ENCODE assay signal across 11 cellular contexts in the genomic region with DNA sequence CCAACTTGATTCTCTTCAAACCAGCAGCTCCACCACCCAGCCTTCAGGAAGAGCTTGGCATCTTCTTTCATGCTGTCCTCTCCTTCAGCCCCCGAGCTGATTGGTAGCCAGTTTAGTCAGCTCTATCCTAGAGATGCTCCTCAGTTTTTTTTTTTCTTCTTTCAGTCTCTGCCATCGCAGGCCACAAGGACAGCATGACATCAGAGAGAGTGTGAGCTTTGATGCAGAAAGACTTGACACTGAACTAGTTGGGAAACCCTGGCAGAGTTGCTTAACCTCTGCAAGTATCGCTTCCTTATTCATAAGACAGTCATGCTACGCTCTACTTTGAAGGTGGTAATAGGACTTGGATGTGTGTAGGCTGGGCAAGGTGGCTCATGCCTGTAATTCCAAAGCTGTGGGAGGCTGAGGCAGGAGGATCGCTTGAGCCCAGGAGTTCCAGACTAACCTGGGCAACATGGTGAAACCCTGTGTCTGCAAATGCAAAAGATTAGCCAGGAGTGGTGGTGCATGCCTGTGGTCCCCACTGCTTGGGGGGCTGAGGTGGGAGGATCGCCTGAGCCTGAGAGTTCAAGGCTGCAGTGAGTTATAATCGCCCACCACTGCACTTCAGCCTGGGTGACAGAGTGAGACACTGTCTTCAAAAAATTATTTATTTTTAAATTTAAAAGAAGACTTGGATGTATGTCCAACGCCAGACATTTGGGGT. TPM values are rescaled to one million over a fixed set of nuclear protein-coding genes. Genes with fewer than 3 reads are reported as not detected.
DNase-seq lines count a peak whose midpoint lies in the region; ATAC-seq and TF ChIP-seq lines count a peak whose summit lies in the region.
"Had no signal": no experiment of that assay in that cellular context is flagged by ENCODE, and none has a peak within 500 bp of the region (broad histone marks: within the 10 kb centered on the region; RNA-seq: fewer than 3 reads in every experiment).

No MANE protein-coding gene starts in this region.

- H3K36me3 Mint-ChIP-seq in CD4-positive, CD25-positive, alpha-beta regulatory T cell = no peaks in the 10 kb centered on the region

- H3K27ac ChIP-seq in CD4-positive, CD25-positive, alpha-beta regulatory T cell (ENCODE audit: insufficient read depth, low read length, poor library complexity, severe bottlenecking) = no peak overlapping the region
- H3K27ac ChIP-seq in heart right ventricle = peak overlapping the region in 2 of 10 donors; percentile 40 to 82

- H3K27me3 Mint-ChIP-seq in CD4-positive, CD25-positive, alpha-beta regulatory T cell = peaks cover 31% of the 10 kb centered on the region

- intact Hi-C loops in heart right ventricle (cut with DNase I) = no loop called here

- TF ChIP-seq CTCF in heart right ventricle (IDR thresholded peaks at IDR 0.05) = no peak

- no peaks in the 10 kb centered on the region for H3K4me1 ChIP-seq in CD4-positive, CD25-positive, alpha-beta regulatory T cell (ENCODE audit: control insufficient read depth, insufficient read depth, low read length, poor library complexity, severe bottlenecking)
- H3K4me1 ChIP-seq in heart right ventricle = peaks cover 0 to 59% (median 0%) of the 10 kb centered on the region in 9 donors

- H3K4me1 Mint-ChIP-seq in CD4-positive, CD25-positive, alpha-beta regulatory T cell = peaks cover 0 to 2% (median under 1%) of the 10 kb centered on the region in 4 donors

- H3K36me3 ChIP-seq in CD4-positive, CD25-positive, alpha-beta regulatory T cell (ENCODE audit: control insufficient read depth, insufficient read depth, low read length) = no peaks in the 10 kb centered on the region
- H3K36me3 ChIP-seq in heart right ventricle = no peaks in the 10 kb centered on the region

- H3K4me3 Mint-ChIP-seq in CD4-positive, CD25-positive, alpha-beta regulatory T cell = no peak overlapping the region
- H3K4me3 Mint-ChIP-seq: central memory CD8-positive, alpha-beta T cell had no signal

- H3K4me3 ChIP-seq in CD4-positive, CD25-positive, alpha-beta regulatory T cell (ENCODE audit: low read depth, low read length) = no peak overlapping the region
- H3K4me3 ChIP-seq in heart right ventricle = no peak overlapping the region

- H3K9me3 ChIP-seq in CD4-positive, CD25-positive, alpha-beta regulatory T cell (ENCODE audit: control insufficient read depth in 2 of 2, low read length in 2 of 2) = no peaks in the 10 kb centered on the region
- peaks cover 0 to 1% (median 0%) of the 10 kb centered on the region in 11 donors for H3K9me3 ChIP-seq in heart right ventricle

- peak; percentile 45 for ATAC-seq in CD4-positive, CD25-positive, alpha-beta regulatory T cell (ENCODE audit: low read depth in 2 of 2)
- ATAC-seq in GM21360 (IDR thresholded peaks at IDR 0.05; ENCODE audit: unreplicated experiment) (peak; percentile 83), HG03520 (IDR thresholded peaks at IDR 0.05; ENCODE audit: unreplicated experiment) (peak; percentile 75), heart right ventricle (peak in 6 of 8 donors; percentile 24 to 68 (median 48))

- no peak overlapping the region for H3K27ac Mint-ChIP-seq in CD4-positive, CD25-positive, alpha-beta regulatory T cell

- DNase-seq in CD4-positive, CD25-positive, alpha-beta regulatory T cell = no peak
- DNase-seq in heart right ventricle (peak in 1 of 2 donors; percentile 34), NCI-H82 treated with DMSO at 0.1 percent for 48 hours (lab: John Stamatoyannopoulos, UW; ENCODE audit: unreplicated experiment) (no peak), activated gamma-delta T cell treated with Interleukin-2 at 50 U/mL for 16 hours (no peak), NCI-H2081 treated with DMSO at 0.1 percent for 48 hours (lab: John Stamatoyannopoulos, UW) (no peak), epidermal melanocyte (ENCODE audit: insufficient read length, low spot score) (no peak)

- H3K9me3 Mint-ChIP-seq in CD4-positive, CD25-positive, alpha-beta regulatory T cell = no peaks in the 10 kb centered on the region
- H3K9me3 Mint-ChIP-seq: central memory CD8-positive, alpha-beta T cell had no signal

- peaks cover 8% of the 10 kb centered on the region for H3K27me3 ChIP-seq in CD4-positive, CD25-positive, alpha-beta regulatory T cell (ENCODE audit: control insufficient read depth, insufficient read depth, low read length)
- peaks cover 0 to 29% (median 2%) of the 10 kb centered on the region in 7 donors for H3K27me3 ChIP-seq in heart right ventricle

- WGBS in heart right ventricle, 2 donors = 78% methylated on average over 8 of the region's 8 CpGs

RNA-seq across cellular contexts. Expression of gene CD300LB, which starts 2.6 kb away (rescaled TPM):
- not detected for total RNA-seq in CD4-positive, CD25-positive, alpha-beta regulatory T cell
- not detected for polyA plus RNA-seq in CD4-positive, CD25-positive, alpha-beta regulatory T cell
- 1 to 10 TPM in 1 of 10 donors, under 1 TPM in 5, not detected in 4; 0.14 to 1.7 (median 0.26) TPM for total RNA-seq in heart right ventricle
- polyA plus RNA-seq in heart right ventricle = under 1 TPM in 1 of 2 donors, not detected in 1; 0.25 TPM
- total RNA-seq: Daoy, myocyte had no signal

RNA-seq across cellular contexts. Expression of gene CD300C, which starts 17.3 kb away (rescaled TPM):
- total RNA-seq in CD4-positive, CD25-positive, alpha-beta regulatory T cell = not detected
- polyA plus RNA-seq in CD4-positive, CD25-positive, alpha-beta regulatory T cell = under 1 TPM in 1 of 4 donors, not detected in 3; 0.15 TPM
- total RNA-seq in heart right ventricle = 1 to 10 TPM in 1 of 10 donors, under 1 TPM in 9; 0.21 to 3.2 (median 0.55) TPM
- under 1 TPM; 0.22 to 0.65 TPM for polyA plus RNA-seq in heart right ventricle
- total RNA-seq: myocyte had no signal

RNA-seq across cellular contexts. Expression of gene CD300H, which starts 38.7 kb away (rescaled TPM):
- not detected for total RNA-seq in CD4-positive, CD25-positive, alpha-beta regulatory T cell
- polyA plus RNA-seq in CD4-positive, CD25-positive, alpha-beta regulatory T cell = under 1 TPM in 1 of 4 donors, not detected in 3; 0.37 TPM
- total RNA-seq in heart right ventricle = under 1 TPM in 2 of 10 donors, not detected in 8; 0.49 to 0.97 TPM
- not detected for polyA plus RNA-seq in heart right ventricle
- total RNA-seq: Daoy, myocyte had no signal
